In the genomic region with DNA sequence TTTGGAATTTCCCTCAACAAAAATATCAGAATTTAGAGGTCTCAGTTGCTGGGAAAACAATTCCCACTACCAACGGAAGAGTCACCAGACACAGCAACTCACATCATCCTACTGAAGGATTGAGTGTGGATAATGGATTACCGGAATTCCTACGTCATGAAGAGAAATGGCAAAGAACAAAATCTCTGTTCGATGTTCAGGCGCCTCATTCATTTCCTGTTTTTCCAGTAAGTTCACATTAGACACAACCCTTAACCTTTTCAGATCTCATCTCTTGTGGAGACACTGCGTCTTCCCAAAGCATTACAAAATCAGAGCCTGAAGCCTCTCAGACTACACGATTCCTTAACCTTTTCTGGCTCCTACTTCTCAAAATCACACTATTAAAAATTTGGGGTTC, we compare ENCODE assay signal across 22 cellular contexts.
"Had no signal": no experiment of that assay in that cellular context is flagged by ENCODE, and none has a peak within 500 bp of the region (broad histone marks: within the 10 kb centered on the region; RNA-seq: fewer than 3 reads in every experiment).

No MANE protein-coding gene starts in this region.

- H3K4me1 ChIP-seq: SJSA1 had no signal

- FAIRE-seq: HepG2, RCC 7860 had no signal

- H3K27ac ChIP-seq: SJSA1 had no signal

- H3K27me3 ChIP-seq: MG63, SJSA1 had no signal

- DNase-seq: IMR-90, Karpas-422, KG1, MG63, NCI-H1092 treated with DMSO at 0.1 percent for 48 hours, NCI-H1436, NCI-H187, NCI-H2029, NCI-H2081 treated with DMSO at 0.1 percent for 48 hours, NCI-H2171, NCI-H226, NCI-H446, NCI-H510A, NCI-H524 treated with DMSO at 0.1 percent for 48 hours, NCI-H69, NCI-H774, Right ventricle myocardium superior, RPMI8226, SIG-M5 had no signal

- H3K4me3 ChIP-seq: MG63, SJSA1 had no signal

- H3K36me3 ChIP-seq: MG63, SJSA1 had no signal

- H3K9me3 ChIP-seq: MG63, SJSA1 had no signal
